ENCODE assay signal across 10 cellular contexts in genomic region chr6:159929819-159930218, GRCh38. TPM values are rescaled to one million over a fixed set of nuclear protein-coding genes. Genes with fewer than 3 reads are reported as not detected.
A peak's percentile ranks its signal among the peaks of the same experiment; 100 is the strongest.
DNase-seq lines count a peak whose midpoint lies in the region; ATAC-seq and TF ChIP-seq lines count a peak whose summit lies in the region.
"Had no signal": no experiment of that assay in that cellular context is flagged by ENCODE, and none has a peak within 500 bp of the region (broad histone marks: within the 10 kb centered on the region; RNA-seq: fewer than 3 reads in every experiment).

No MANE protein-coding gene starts in this region.

- H3K4me1 ChIP-seq in cardiac muscle cell (ENCODE audit: low read depth) = no peaks in the 10 kb centered on the region
- H3K4me1 ChIP-seq in lung (ENCODE audit: control insufficient read depth in 2 of 2, insufficient read depth in 2 of 2, low read length in 2 of 2) = peaks cover 3% of the 10 kb centered on the region in 2 donors
- H3K4me1 ChIP-seq: SJSA1 had no signal

- H3K27ac ChIP-seq in cardiac muscle cell (no peak overlapping the region), lung (ENCODE audit: low read depth in 1 of 2, low read length in 1 of 2) (no peak overlapping the region)
- H3K27ac ChIP-seq: SJSA1 had no signal

- H3K9me3 ChIP-seq in cardiac muscle cell (ENCODE audit: low read depth) (no peaks in the 10 kb centered on the region), lung (ENCODE audit: control insufficient read depth in 2 of 2, insufficient read depth in 1 of 2, low read length in 1 of 2) (no peaks in the 10 kb centered on the region)
- H3K9me3 ChIP-seq: SJSA1 had no signal

- intact Hi-C loops in cardiac septum (cut with DNase I) = no loop called here

- H3K36me3 ChIP-seq in cardiac muscle cell (no peaks in the 10 kb centered on the region), lung (ENCODE audit: control insufficient read depth in 2 of 2, insufficient read depth in 2 of 2, low read length in 2 of 2) (no peaks in the 10 kb centered on the region)
- H3K36me3 ChIP-seq: SJSA1 had no signal

- DNase-seq in cardiac muscle cell (ENCODE audit: low read depth in 1 of 2, low spot score in 1 of 2) (peak; percentile 18 to 52), cardiac septum (ENCODE audit: low spot score) (no peak), HK-2 (ENCODE audit: unreplicated experiment) (peak; percentile 53), lung (ENCODE audit: low spot score) (peak; percentile 44), foreskin melanocyte (no peak), globus pallidus (ENCODE audit: low spot score) (no peak)
- DNase-seq in activated CD8-positive, alpha-beta memory T cell treated with anti-CD3 and anti-CD28 coated beads for 24 hours = peak; percentile 65

- TF ChIP-seq CTCF in cardiac muscle cell (IDR thresholded peaks at IDR 0.05; ENCODE audit: low read depth, low read length) = no peak
- TF ChIP-seq CTCF in lung (IDR thresholded peaks at IDR 0.05; ENCODE audit: control extremely low read depth, extremely low read depth) = no peak

- no peak overlapping the region for H3K4me3 ChIP-seq in cardiac muscle cell
- H3K4me3 ChIP-seq in lung = no peak overlapping the region
- H3K4me3 ChIP-seq: SJSA1 had no signal

- ATAC-seq in lung (ENCODE audit: insufficient read depth, low FRiP score) = no peak
- no peak for ATAC-seq in HG03108 (IDR thresholded peaks at IDR 0.05; ENCODE audit: unreplicated experiment)

- H3K27me3 ChIP-seq in cardiac muscle cell (peaks cover 4% of the 10 kb centered on the region), lung (ENCODE audit: control insufficient read depth, insufficient read depth) (no peaks in the 10 kb centered on the region)
- H3K27me3 ChIP-seq: SJSA1 had no signal

- WGBS in lung, 2 donors = 21 to 22% methylated on average over 8 of the region's 8 CpGs

RNA-seq across cellular contexts. Expression of gene MAS1, which starts 39.0 kb away (rescaled TPM):
- total RNA-seq in cardiac muscle cell (not detected in 2 replicates), cardiac septum (0.03 TPM), lung (under 1 TPM in 1 of 2 donors, not detected in 1; 0.14 TPM)
- polyA plus RNA-seq in cardiac muscle cell (not detected in 2 replicates), lung (under 1 TPM; 0.01 to 0.02 TPM)
- total RNA-seq: SJSA1 had no signal
- polyA plus RNA-seq: urinary bladder had no signal

RNA-seq across cellular contexts. Expression of gene IGF2R, which starts 39.1 kb away (rescaled TPM):
- total RNA-seq in cardiac muscle cell = 32.6 and 45.4 TPM in 2 replicates
- 25.8 and 31.6 TPM in 2 replicates for polyA plus RNA-seq in cardiac muscle cell
- total RNA-seq in cardiac septum = 54.6 TPM
- total RNA-seq in lung = 100 to 1,000 TPM; 118 to 125 TPM
- 10 to 100 TPM; 30.0 to 67.3 TPM for polyA plus RNA-seq in lung

Comparison
In these comparisons a context has a peak if more than half of its experiments do, and no peak if none do; other contexts are left out.
1. DNase-seq: peak in cardiac muscle cell (2 of 2), HK-2 (single experiment), activated CD8-positive, alpha-beta memory T cell treated with anti-CD3 and anti-CD28 coated beads for 24 hours (single experiment) and lung (single experiment); none in cardiac septum (single experiment), foreskin melanocyte (single experiment) and globus pallidus (single experiment).